Comparison of ENCODE assay signal across 1 cellular context in the genomic region with DNA sequence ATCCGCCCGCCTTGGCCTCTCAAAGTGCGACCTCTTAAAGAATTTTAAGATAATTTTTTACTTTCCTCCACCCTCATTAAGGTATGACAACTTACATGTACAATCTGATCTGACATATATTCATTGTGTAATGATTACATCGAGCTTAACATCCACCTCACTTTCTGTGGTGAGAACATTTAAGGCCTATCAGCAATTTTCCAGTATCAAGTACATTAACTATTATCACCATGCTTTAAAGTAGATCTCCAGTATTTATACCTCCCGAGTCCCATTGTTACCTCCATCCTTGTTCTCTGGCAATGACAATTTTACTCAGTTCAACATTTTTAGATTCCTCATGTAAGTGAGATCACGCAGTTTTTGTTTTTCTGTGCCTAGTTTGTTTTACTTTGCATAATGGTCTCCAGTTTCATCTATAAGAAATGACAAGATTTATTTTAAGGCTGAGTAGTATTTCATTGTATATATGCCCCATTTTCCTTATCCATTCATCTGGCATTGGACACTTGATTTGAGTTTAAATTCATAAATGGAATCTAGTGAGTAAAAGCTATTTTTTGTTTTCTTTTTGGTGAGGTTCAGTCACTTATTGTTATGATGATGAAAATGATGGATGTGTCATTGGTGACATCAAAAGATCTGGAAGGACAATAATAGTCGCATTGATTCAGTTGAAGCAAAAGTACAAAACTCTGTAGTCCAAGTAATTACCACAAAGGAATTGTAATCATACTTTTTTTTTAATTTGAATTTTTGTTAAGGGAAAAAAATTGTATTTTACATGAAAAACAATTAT.
A peak's percentile ranks its signal among the peaks of the same experiment; 100 is the strongest.
TF ChIP-seq lines count a peak whose summit lies in the region.

No MANE protein-coding gene starts in this region.

TF ChIP-seq in SK-N-SH, 30 proteins besides CTCF, POLR2A, EP300 and RAD21 (continued from another document):
- TF ChIP-seq, protein P1, sequence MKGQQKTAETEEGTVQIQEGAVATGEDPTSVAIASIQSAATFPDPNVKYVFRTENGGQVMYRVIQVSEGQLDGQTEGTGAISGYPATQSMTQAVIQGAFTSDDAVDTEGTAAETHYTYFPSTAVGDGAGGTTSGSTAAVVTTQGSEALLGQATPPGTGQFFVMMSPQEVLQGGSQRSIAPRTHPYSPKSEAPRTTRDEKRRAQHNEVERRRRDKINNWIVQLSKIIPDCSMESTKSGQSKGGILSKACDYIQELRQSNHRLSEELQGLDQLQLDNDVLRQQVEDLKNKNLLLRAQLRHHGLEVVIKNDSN (IDR thresholded peaks at IDR 0.05; ENCODE audit: borderline replicate concordance, low read depth) = no peak
- TF ChIP-seq YY1 (IDR thresholded peaks at IDR 0.05; ENCODE audit: low read depth) (0 out of 2 replicates have a peak, but pooled peaks have one; percentile 3), NRF1 (IDR thresholded peaks at IDR 0.05; ENCODE audit: low read depth, low read length) (no peak), MEF2A (IDR thresholded peaks at IDR 0.05; ENCODE audit: borderline replicate concordance, low read depth) (no peak), JUND (IDR thresholded peaks at IDR 0.05) (0 out of 2 replicates have a peak, but pooled peaks have one; percentile 1)
TF ChIP-seq in SK-N-SH: peak in this region for 3.
